1 cellular context compared by ENCODE assay signal in genomic region chr2:170716851-170717598, GRCh38.
TF ChIP-seq lines count a peak whose summit lies in the region.

No MANE protein-coding gene starts in this region.

TF ChIP-seq in HepG2, 621 proteins besides CTCF, POLR2A, EP300 and RAD21 (continued from another document and continues in another):
- TF ChIP-seq ZUFSP (CRISPR knock-in tag; IDR thresholded peaks at IDR 0.05; ENCODE audit: borderline replicate concordance) (no peak), NR2C2 (CRISPR knock-in tag; IDR thresholded peaks at IDR 0.05; ENCODE audit: borderline replicate concordance) (peak; percentile 46; the same call in 1 of the 2 replicates), ZSCAN22 (CRISPR knock-in tag; IDR thresholded peaks at IDR 0.05) (0 out of 2 replicates have a peak, but pooled peaks have one; percentile 72), YY1 (IDR thresholded peaks at IDR 0.05; ENCODE audit: insufficient read depth, insufficient replicate concordance, low read depth, low read length) (peak; percentile 62), NONO (IDR thresholded peaks at IDR 0.05) (no peak), NONO (CRISPR knock-in tag; conservative IDR thresholded peaks at IDR 0.05) (0 out of 2 replicates have a peak, but pooled peaks have one; percentile 28), CEBPZ (IDR thresholded peaks at IDR 0.05; ENCODE audit: low read length) (no peak), NR1H2 (CRISPR knock-in tag; IDR thresholded peaks at IDR 0.05; ENCODE audit: borderline replicate concordance, low read depth) (peak; percentile 95), HMG20A (CRISPR knock-in tag; IDR thresholded peaks at IDR 0.05; ENCODE audit: borderline replicate concordance) (peak; percentile 66; the same call in 1 of the 2 replicates), HNRNPH1 (optimal IDR thresholded peaks at IDR 0.05; ENCODE audit: low read depth, low read length) (no peak), PRDM10 (CRISPR knock-in tag; IDR thresholded peaks at IDR 0.05; ENCODE audit: low read depth) (no peak), ZNF720 (CRISPR knock-in tag; IDR thresholded peaks at IDR 0.05) (no peak), MZF1 (CRISPR knock-in tag; IDR thresholded peaks at IDR 0.05; ENCODE audit: borderline replicate concordance) (0 out of 2 replicates have a peak, but pooled peaks have one; percentile 51), TGIF2 (CRISPR knock-in tag; IDR thresholded peaks at IDR 0.05) (peak; percentile 94), CREB1 (IDR thresholded peaks at IDR 0.05) (no peak), CREB1 (CRISPR knock-in tag; IDR thresholded peaks at IDR 0.05) (no peak), NRL (CRISPR knock-in tag; IDR thresholded peaks at IDR 0.05; ENCODE audit: borderline replicate concordance) (peak; percentile 95; the same call in 1 of the 2 replicates), TBL1XR1 (IDR thresholded peaks at IDR 0.05; ENCODE audit: borderline replicate concordance, low read length, partially characterized antibody) (no peak), ZNF841 (CRISPR knock-in tag; IDR thresholded peaks at IDR 0.05; ENCODE audit: borderline replicate concordance) (peak; percentile 39; the same call in 1 of the 2 replicates), ZBTB42 (CRISPR knock-in tag; IDR thresholded peaks at IDR 0.05) (no peak), ZNF317 (CRISPR knock-in tag; IDR thresholded peaks at IDR 0.05) (peak; percentile 54; the same call in 1 of the 2 replicates), ZC3H13 (CRISPR knock-in tag; IDR thresholded peaks at IDR 0.05) (peak; percentile 100), SAP130 (CRISPR knock-in tag; IDR thresholded peaks at IDR 0.05; ENCODE audit: low read depth) (peak; percentile 86), HNF1A (IDR thresholded peaks at IDR 0.05; ENCODE audit: low read depth) (no peak), HNF1A (CRISPR knock-in tag; IDR thresholded peaks at IDR 0.05; ENCODE audit: borderline replicate concordance) (peak; percentile 66), HOXA7 (CRISPR knock-in tag; IDR thresholded peaks at IDR 0.05) (no peak), SATB2 (CRISPR knock-in tag; IDR thresholded peaks at IDR 0.05) (0 out of 2 replicates have a peak, but pooled peaks have one; percentile 42), RFXAP (CRISPR knock-in tag; IDR thresholded peaks at IDR 0.05; ENCODE audit: borderline replicate concordance) (0 out of 2 replicates have a peak, but pooled peaks have one; percentile 59), ZNF441 (CRISPR knock-in tag; IDR thresholded peaks at IDR 0.05; ENCODE audit: borderline replicate concordance) (peak; percentile 78), ELF3 (CRISPR knock-in tag; IDR thresholded peaks at IDR 0.05) (peak; percentile 42; the same call in 1 of the 2 replicates), EED (CRISPR knock-in tag; IDR thresholded peaks at IDR 0.05) (peak; percentile 95), ZFY (CRISPR knock-in tag; IDR thresholded peaks at IDR 0.05) (peak; percentile 88), E2F5 (CRISPR knock-in tag; conservative IDR thresholded peaks at IDR 0.05) (no peak), ZNF598 (CRISPR knock-in tag; IDR thresholded peaks at IDR 0.05; ENCODE audit: borderline replicate concordance) (no peak), ARID5B (CRISPR knock-in tag; IDR thresholded peaks at IDR 0.05) (peak; percentile 74)
- TF ChIP-seq, protein P1, sequence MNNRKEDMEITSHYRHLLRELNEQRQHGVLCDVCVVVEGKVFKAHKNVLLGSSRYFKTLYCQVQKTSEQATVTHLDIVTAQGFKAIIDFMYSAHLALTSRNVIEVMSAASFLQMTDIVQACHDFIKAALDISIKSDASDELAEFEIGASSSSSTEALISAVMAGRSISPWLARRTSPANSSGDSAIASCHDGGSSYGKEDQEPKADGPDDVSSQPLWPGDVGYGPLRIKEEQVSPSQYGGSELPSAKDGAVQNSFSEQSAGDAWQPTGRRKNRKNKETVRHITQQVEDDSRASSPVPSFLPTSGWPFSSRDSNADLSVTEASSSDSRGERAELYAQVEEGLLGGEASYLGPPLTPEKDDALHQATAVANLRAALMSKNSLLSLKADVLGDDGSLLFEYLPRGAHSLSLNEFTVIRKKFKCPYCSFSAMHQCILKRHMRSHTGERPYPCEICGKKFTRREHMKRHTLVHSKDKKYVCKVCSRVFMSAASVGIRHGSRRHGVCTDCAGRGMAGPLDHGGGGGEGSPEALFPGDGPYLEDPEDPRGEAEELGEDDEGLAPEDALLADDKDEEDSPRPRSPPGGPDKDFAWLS (CRISPR knock-in tag; IDR thresholded peaks at IDR 0.05; ENCODE audit: borderline replicate concordance) = 0 out of 2 replicates have a peak, but pooled peaks have one; percentile 85
- TF ChIP-seq, protein P2, sequence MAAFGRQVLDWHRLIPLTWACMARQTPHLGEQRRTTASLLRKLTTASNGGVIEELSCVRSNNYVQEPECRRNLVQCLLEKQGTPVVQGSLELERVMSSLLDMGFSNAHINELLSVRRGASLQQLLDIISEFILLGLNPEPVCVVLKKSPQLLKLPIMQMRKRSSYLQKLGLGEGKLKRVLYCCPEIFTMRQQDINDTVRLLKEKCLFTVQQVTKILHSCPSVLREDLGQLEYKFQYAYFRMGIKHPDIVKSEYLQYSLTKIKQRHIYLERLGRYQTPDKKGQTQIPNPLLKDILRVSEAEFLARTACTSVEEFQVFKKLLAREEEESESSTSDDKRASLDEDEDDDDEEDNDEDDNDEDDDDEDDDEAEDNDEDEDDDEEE (CRISPR knock-in tag; IDR thresholded peaks at IDR 0.05) = peak; percentile 69; the same call in 1 of the 2 replicates
- TF ChIP-seq, protein P3, sequence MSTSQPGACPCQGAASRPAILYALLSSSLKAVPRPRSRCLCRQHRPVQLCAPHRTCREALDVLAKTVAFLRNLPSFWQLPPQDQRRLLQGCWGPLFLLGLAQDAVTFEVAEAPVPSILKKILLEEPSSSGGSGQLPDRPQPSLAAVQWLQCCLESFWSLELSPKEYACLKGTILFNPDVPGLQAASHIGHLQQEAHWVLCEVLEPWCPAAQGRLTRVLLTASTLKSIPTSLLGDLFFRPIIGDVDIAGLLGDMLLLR (CRISPR knock-in tag; IDR thresholded peaks at IDR 0.05) = peak; percentile 94
